Comparison of ENCODE assay signal across 8 cellular contexts in genomic region chr4:94148052-94148451, GRCh38. TPM values are rescaled to one million over a fixed set of nuclear protein-coding genes. Genes with fewer than 3 reads are reported as not detected.
DNase-seq lines count a peak whose midpoint lies in the region; FAIRE-seq and TF ChIP-seq lines count a peak whose summit lies in the region.
"Not testable (repeated sequence)": the region's sequence is repeated elsewhere in the genome, so short reads cannot be mapped to it uniquely, and the experiment has no call there.

No MANE protein-coding gene starts in this region.

- not testable (repeated sequence) for H3K79me1 ChIP-seq in mesendoderm (ENCODE audit: low read length)

- H2BK120ac ChIP-seq in mesendoderm (ENCODE audit: low read depth, low read length) = not testable (repeated sequence)

- H3K4me3 ChIP-seq in Caco-2 (ENCODE audit: low read depth, low read length); HAP-1; bronchial epithelial cell (ENCODE audit: low read depth, low read length); iPS DF 6.9 (ENCODE audit: low read length); mesendoderm (ENCODE audit: low read length); small intestine (ENCODE audit: low read depth in 1 of 2, low read length in 2 of 2): not testable (repeated sequence)
- peak overlapping the region; percentile 33; the same call in 1 of the 2 replicates for H3K4me3 ChIP-seq in PC-9

- not testable (repeated sequence) for H3K4me1 Mint-ChIP-seq in Caco-2 (ENCODE audit: low read depth, unreplicated experiment)

- H3K9me2 ChIP-seq in PC-9 (ENCODE audit: insufficient read depth) = not testable (repeated sequence)

- H3K36me3 Mint-ChIP-seq in Caco-2 (ENCODE audit: insufficient read depth, unreplicated experiment) = not testable (repeated sequence)

- not testable (repeated sequence) for H2BK15ac ChIP-seq in mesendoderm (replicated peaks; ENCODE audit: low read depth)

- H4K5ac ChIP-seq in mesendoderm (ENCODE audit: low read length) = not testable (repeated sequence)

- not testable (repeated sequence) for H3K9me3 Mint-ChIP-seq in Caco-2 (ENCODE audit: unreplicated experiment)

- WGBS in iPS DF 6.9 (ENCODE audit: insufficient coverage, insufficient read length) = no CpG with 5 or more reads among the region's 9 CpGs
- WGBS in mesendoderm (ENCODE audit: extremely low coverage, insufficient coverage, low lambda C conversion rate) = no CpG with 5 or more reads among the region's 9 CpGs
- WGBS in small intestine, 3 donors = 32 to 50% (median 43%) methylated on average over 9 of the region's 9 CpGs

- CTCF ChIA-PET in Caco-2 (lab: Charles Lee); PC-9 (lab: Charles Lee): not testable (repeated sequence)

- intact Hi-C loops in Caco-2 (cut with micrococcal nuclease; ENCODE audit: unreplicated experiment); PC-9 (cut with micrococcal nuclease; ENCODE audit: unreplicated experiment): not testable (repeated sequence)

- not testable (repeated sequence) for H3K9me3 ChIP-seq in Caco-2; HAP-1; PC-9 (ENCODE audit: insufficient read depth, low read depth); iPS DF 6.9 (ENCODE audit: control insufficient read depth, insufficient read depth, low read length); small intestine (ENCODE audit: control insufficient read depth, low read depth)

- peak overlapping the region; percentile 37 for H3K4me3 Mint-ChIP-seq in Caco-2 (ENCODE audit: unreplicated experiment)

- H3K56ac ChIP-seq in mesendoderm (ENCODE audit: low read length) = peak overlapping the region; percentile 82

- not testable (repeated sequence) for TF ChIP-seq CTCF in Caco-2 (IDR thresholded peaks at IDR 0.05; ENCODE audit: insufficient read depth in 1 of 2, low read depth in 1 of 2, low read length in 1 of 2, severe bottlenecking in 1 of 2, unreplicated experiment in 1 of 2); PC-9 (conservative IDR thresholded peaks at IDR 0.05); bronchial epithelial cell (IDR thresholded peaks at IDR 0.05; ENCODE audit: insufficient read depth, low read length, severe bottlenecking)

- H2BK5ac ChIP-seq in mesendoderm (ENCODE audit: low read length) = peak overlapping the region; percentile 78

- H3K9ac ChIP-seq in mesendoderm (ENCODE audit: low read length) = peak overlapping the region; percentile 48

- peak overlapping the region; percentile 42 for H3K4me2 ChIP-seq in PC-9
- H3K4me2 ChIP-seq in mesendoderm (ENCODE audit: low read length) = not testable (repeated sequence)

- H3K27ac Mint-ChIP-seq in Caco-2 (ENCODE audit: unreplicated experiment) = not testable (repeated sequence)

- H3K27me3 ChIP-seq in Caco-2 (replicated peaks; ENCODE audit: control insufficient read depth, insufficient read depth, low read length); HAP-1 (ENCODE audit: low read depth); PC-9 (ENCODE audit: insufficient read depth, low read depth); bronchial epithelial cell (ENCODE audit: control insufficient read depth, insufficient read depth, low read length); iPS DF 6.9 (ENCODE audit: control insufficient read depth, insufficient read depth, low read length); mesendoderm (ENCODE audit: insufficient read depth, low read length, poor library complexity); small intestine (ENCODE audit: control insufficient read depth in 2 of 2, insufficient read depth in 2 of 2, low read length in 2 of 2): not testable (repeated sequence)

- H3K4ac ChIP-seq in mesendoderm (ENCODE audit: low read depth, low read length) = not testable (repeated sequence)

- not testable (repeated sequence) for H2AFZ ChIP-seq in PC-9

- BruUV-seq in Caco-2 (replicated peaks; lab: Mats Ljungman, UMichigan); PC-9 (replicated peaks; lab: Mats Ljungman, UMichigan): not testable (repeated sequence)

- H3K27ac ChIP-seq in PC-9; iPS DF 6.9 (ENCODE audit: low read length); mesendoderm (ENCODE audit: low read depth, low read length); small intestine (ENCODE audit: low read depth in 1 of 2, low read length in 1 of 2): not testable (repeated sequence)

- H2AK5ac ChIP-seq in mesendoderm (ENCODE audit: low read length) = not testable (repeated sequence)

- H3K18ac ChIP-seq in mesendoderm (ENCODE audit: low read length) = not testable (repeated sequence)

- not testable (repeated sequence) for FAIRE-seq in bronchial epithelial cell (lab: Jason Lieb, UNC); small intestine (lab: Jason Lieb, UNC)

- not testable (repeated sequence) for H3K79me2 ChIP-seq in PC-9 (ENCODE audit: low read depth); mesendoderm (ENCODE audit: control insufficient read depth, insufficient read depth, low read length)

- H4K20me1 ChIP-seq in PC-9 (ENCODE audit: insufficient read depth) = not testable (repeated sequence)

- H3K27me3 Mint-ChIP-seq in Caco-2 (ENCODE audit: insufficient read depth, unreplicated experiment) = not testable (repeated sequence)

- H4K8ac ChIP-seq in mesendoderm (ENCODE audit: low read depth, low read length) = not testable (repeated sequence)

- not testable (repeated sequence) for H3K36me3 ChIP-seq in Caco-2 (ENCODE audit: control insufficient read depth, insufficient read depth, low read length); HAP-1 (replicated peaks); PC-9 (ENCODE audit: low read depth); bronchial epithelial cell (ENCODE audit: control insufficient read depth, insufficient read depth, low read length); iPS DF 6.9 (ENCODE audit: control insufficient read depth, insufficient read depth, low read length); mesendoderm (ENCODE audit: control insufficient read depth, insufficient read depth, low read length); small intestine (ENCODE audit: control insufficient read depth in 2 of 2, insufficient read depth in 2 of 2, low read length in 2 of 2)

- H3F3A ChIP-seq in PC-9 (ENCODE audit: insufficient read depth, low read depth) = not testable (repeated sequence)

- peak; percentile 79 to 87 for DNase-seq in Caco-2
- peak; percentile 16 to 87 for DNase-seq in HAP-1 (ENCODE audit: low spot score in 2 of 2)
- peak; percentile 18 for DNase-seq in NCI-H460 (ENCODE audit: extremely low read depth, low read depth)
- DNase-seq in PC-9 = peak in 1 of 2 experiments; percentile 57
- peak; percentile 36 for DNase-seq in bronchial epithelial cell (ENCODE audit: low read depth)
- DNase-seq in iPS DF 6.9 (ENCODE audit: low read depth, low spot score) = peak; percentile 52
- peak; percentile 94 for DNase-seq in mesendoderm
- peak; percentile 59 for DNase-seq in small intestine

- POLR2A ChIA-PET in Caco-2 (lab: Charles Lee) = interaction anchor here (0.6 kb wide), 1 partner anchor 29 kb away, joined by 4 read pairs; no protein-coding TSS in a partner anchor
- POLR2A ChIA-PET in PC-9 (lab: Charles Lee; ENCODE audit: unreplicated experiment) = not testable (repeated sequence)

- not testable (repeated sequence) for H3K23ac ChIP-seq in mesendoderm (ENCODE audit: low read length)

- in situ Hi-C loops in HAP-1 (cut with MboI; ENCODE audit: low sequenced_read_pairs) = not testable (repeated sequence)

- H3K4me1 ChIP-seq in Caco-2; HAP-1; PC-9 (replicated peaks; ENCODE audit: insufficient read depth); iPS DF 6.9 (ENCODE audit: control insufficient read depth, insufficient read depth, low read length); mesendoderm (ENCODE audit: control insufficient read depth, low read depth, low read length); small intestine (ENCODE audit: control insufficient read depth in 2 of 2, insufficient read depth in 1 of 2, low read depth in 1 of 2, low read length in 1 of 2): not testable (repeated sequence)

RNA-seq across cellular contexts. Expression of gene SMARCAD1, which starts 59.6 kb away (rescaled TPM):
- total RNA-seq in Caco-2 (2022) (30.6 and 31.8 TPM in 2 replicates), PC-9 (2021) (14.0 and 17.1 TPM in 2 replicates), bronchial epithelial cell (15.7 and 18.4 TPM in 2 replicates)
- total RNA-seq in NCI-H460 (2014; rRNA removed; shearing (Covaris generic)) = 40.1 and 45.3 TPM in 2 replicates
- polyA plus RNA-seq in NCI-H460 (2014; cell fraction: nucleus; rRNA removed) = 20.6 and 26.8 TPM in 2 replicates
- polyA plus RNA-seq in mesendoderm (2013, experiment 1 of 2) = 53.3 TPM
- polyA plus RNA-seq in mesendoderm (2013, experiment 2 of 2) = 52.3 TPM
- 10 to 100 TPM in 1 of 3 donors, 1 to 10 TPM in 2; 5.4 to 10.6 (median 6.9) TPM for polyA plus RNA-seq in small intestine
